In the genomic region with DNA sequence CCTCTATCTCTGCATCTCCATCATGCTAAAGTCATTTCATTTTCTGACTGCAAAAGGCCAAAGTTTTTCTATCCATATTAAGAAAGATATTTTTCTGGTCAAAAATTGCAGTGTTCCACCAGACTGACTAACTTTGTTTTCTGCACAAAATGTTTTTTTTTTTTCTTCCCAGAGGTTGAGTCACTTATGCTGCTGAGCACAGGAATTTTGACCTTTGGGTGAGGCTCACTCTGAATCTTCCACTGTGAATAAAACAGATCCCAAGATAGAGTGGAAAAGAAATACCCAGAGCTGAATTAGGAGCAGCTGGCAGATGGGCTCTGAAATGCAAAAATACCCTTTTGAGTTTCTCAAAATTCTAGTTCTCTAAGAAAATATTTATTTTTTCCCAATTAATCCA, we compare ENCODE assay signal across 22 cellular contexts.
"Had no signal": no experiment of that assay in that cellular context is flagged by ENCODE, and none has a peak within 500 bp of the region (broad histone marks: within the 10 kb centered on the region; RNA-seq: fewer than 3 reads in every experiment).

No MANE protein-coding gene starts in this region.

- H3K27me3 ChIP-seq: colonic mucosa, neural progenitor cell, transverse colon, upper lobe of right lung, uterus had no signal

- H3K27ac ChIP-seq: colonic mucosa, epithelial cell of prostate, neural progenitor cell, prostate gland, transverse colon, upper lobe of right lung, uterus had no signal

- H3K4me2 ChIP-seq: neural progenitor cell had no signal

- DNase-seq: colonic mucosa; effector CD8-positive, alpha-beta T cell; endodermal cell; foreskin melanocyte; glutamatergic neuron; mucosa of descending colon; naive thymus-derived CD4-positive, alpha-beta T cell; right cardiac atrium; small intestine; stimulated activated CD4-positive, alpha-beta T cell treated with anti-CD3 and anti-CD28 coated beads, Interleukin-15, amount 100 ng/mL, for 24 hours; stimulated activated CD4-positive, alpha-beta T cell treated with anti-CD3 and anti-CD28 coated beads, Interleukin-2, amount 100 ng/mL, for 48 hours; stimulated activated naive B cell treated with anti-CD40 and anti-IgM and Interleukin-4, amounts not matched to agents 10 μg/mL and 1 μg/mL and 100 μg/mL, for 72 hours; transverse colon; upper lobe of right lung; uterus had no signal

- H2AFZ ChIP-seq: neural progenitor cell had no signal

- ATAC-seq: esophagus mucosa; left lobe of liver; mucosa of descending colon; naive thymus-derived CD4-positive, alpha-beta T cell; right cardiac atrium; stimulated activated naive B cell treated with anti-CD40 and anti-IgM and Interleukin-4, amounts not matched to agents 10 μg/mL and 1 μg/mL and 100 μg/mL, for 72 hours; upper lobe of right lung had no signal

- H3K36me3 ChIP-seq: colonic mucosa, neural progenitor cell, prostate gland, transverse colon, upper lobe of right lung, uterus had no signal

- H3K9me3 ChIP-seq: colonic mucosa, mucosa of descending colon, prostate gland, transverse colon, upper lobe of right lung, uterus had no signal

- FAIRE-seq: keratinocyte, small intestine had no signal

- H3K4me1 ChIP-seq: colonic mucosa, neural progenitor cell, prostate gland, transverse colon, upper lobe of right lung, uterus had no signal

- H3K9ac ChIP-seq: neural progenitor cell had no signal

- H3K4me3 ChIP-seq: colonic mucosa, lung, mucosa of descending colon, neural progenitor cell, prostate gland, transverse colon, upper lobe of right lung, uterus had no signal
